Comparison of ENCODE assay signal across 18 cellular contexts in genomic region chr12:111904438-111904837, GRCh38.
"Had no signal": no experiment of that assay in that cellular context is flagged by ENCODE, and none has a peak within 500 bp of the region (broad histone marks: within the 10 kb centered on the region; RNA-seq: fewer than 3 reads in every experiment).

No MANE protein-coding gene starts in this region.

- H3K4me3 Mint-ChIP-seq: activated CD4-positive, alpha-beta memory T cell treated with anti-CD3 and anti-CD28 coated beads, Interleukin-2, amount 10 ng/mL, durations not matched to agents 7 days and 5 days; naive thymus-derived CD8-positive, alpha-beta T cell; stimulated activated naive B cell treated with anti-CD40 and anti-IgM and Interleukin-4, amounts not matched to agents 10 μg/mL and 1 μg/mL and 100 μg/mL, for 72 hours; T-helper 17 cell had no signal

- H3K4me1 ChIP-seq: left lung, parathyroid adenoma, tibial artery, uterus had no signal

- H3K36me3 ChIP-seq: neutrophil, uterus had no signal

- H3K27ac ChIP-seq: hepatocyte, left lung, neutrophil, parathyroid adenoma, tibial artery, uterus had no signal

- DNase-seq: activated CD4-positive, alpha-beta memory T cell treated with anti-CD3 and anti-CD28 coated beads, Interleukin-2, amount 10 ng/mL, durations not matched to agents 7 days and 5 days; activated CD4-positive, alpha-beta T cell treated with anti-CD3 and anti-CD28 coated beads for 4 hours; activated CD8-positive, alpha-beta memory T cell treated with anti-CD3 and anti-CD28 coated beads, Interleukin-2, amount 50 U/mL, for 4 hours; activated naive CD4-positive, alpha-beta T cell; aorta; left lung; mesenchymal stem cell; naive thymus-derived CD8-positive, alpha-beta T cell; stimulated activated CD4-positive, alpha-beta T cell treated with anti-CD3 and anti-CD28 coated beads, Interleukin-2, amount 100 ng/mL, for 48 hours; stimulated activated naive B cell treated with anti-CD40 and anti-IgM and Interleukin-4, amounts not matched to agents 10 μg/mL and 1 μg/mL and 100 μg/mL, for 72 hours; T-helper 17 cell; tibial artery; uterus had no signal

- H3K27ac Mint-ChIP-seq: activated CD4-positive, alpha-beta memory T cell treated with anti-CD3 and anti-CD28 coated beads, Interleukin-2, amount 10 ng/mL, durations not matched to agents 7 days and 5 days; naive thymus-derived CD8-positive, alpha-beta T cell; stimulated activated naive B cell treated with anti-CD40 and anti-IgM and Interleukin-4, amounts not matched to agents 10 μg/mL and 1 μg/mL and 100 μg/mL, for 72 hours; T-helper 17 cell had no signal

- FAIRE-seq: keratinocyte had no signal

- H3K4me2 ChIP-seq: hepatocyte had no signal

- H3K79me2 ChIP-seq: hepatocyte, parathyroid adenoma had no signal

- H3K9me3 ChIP-seq: neutrophil, tibial artery, uterus had no signal

- H3K4me3 ChIP-seq: hepatocyte, left lung, tibial artery, uterus had no signal

- H3K27me3 ChIP-seq: hepatocyte, left lung, neutrophil, tibial artery, uterus had no signal

- H3K27me3 Mint-ChIP-seq: activated CD4-positive, alpha-beta memory T cell treated with anti-CD3 and anti-CD28 coated beads, Interleukin-2, amount 10 ng/mL, durations not matched to agents 7 days and 5 days; naive thymus-derived CD8-positive, alpha-beta T cell; stimulated activated naive B cell treated with anti-CD40 and anti-IgM and Interleukin-4, amounts not matched to agents 10 μg/mL and 1 μg/mL and 100 μg/mL, for 72 hours; T-helper 17 cell had no signal

- ATAC-seq: esophagus mucosa; left lung; naive thymus-derived CD8-positive, alpha-beta T cell; stimulated activated naive B cell treated with anti-CD40 and anti-IgM and Interleukin-4, amounts not matched to agents 10 μg/mL and 1 μg/mL and 100 μg/mL, for 72 hours; T-helper 17 cell had no signal

- H3K9ac ChIP-seq: parathyroid adenoma had no signal

- H2AFZ ChIP-seq: hepatocyte, parathyroid adenoma had no signal
